ENCODE assay signal across 8 cellular contexts in the genomic region with DNA sequence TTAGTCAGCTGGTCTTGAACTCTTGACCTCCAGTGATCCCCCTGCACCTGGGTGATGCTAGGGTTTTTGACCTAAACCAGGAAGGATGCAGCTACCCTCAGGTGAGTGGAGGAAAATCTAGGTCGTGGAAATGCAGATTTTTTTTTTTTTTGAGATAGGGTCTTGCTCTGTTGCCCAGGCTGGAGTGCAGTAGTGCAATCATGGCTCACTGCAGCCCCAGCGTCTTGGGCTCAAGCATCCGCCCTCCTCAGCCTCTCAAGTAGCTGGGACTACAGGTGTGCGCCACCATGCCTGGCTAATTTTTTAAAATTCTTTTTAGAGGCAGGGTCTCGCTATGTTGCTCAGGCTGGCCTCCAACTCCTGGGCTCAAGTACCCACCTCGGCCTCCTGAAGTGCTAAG. TPM values are rescaled to one million over a fixed set of nuclear protein-coding genes. Genes with fewer than 3 reads are reported as not detected.
A peak's percentile ranks its signal among the peaks of the same experiment; 100 is the strongest.
DNase-seq lines count a peak whose midpoint lies in the region; ATAC-seq and TF ChIP-seq lines count a peak whose summit lies in the region.
"Not testable (repeated sequence)": the region's sequence is repeated elsewhere in the genome, so short reads cannot be mapped to it uniquely, and the experiment has no call there.

No MANE protein-coding gene starts in this region.

- not testable (repeated sequence) for TF ChIP-seq CTCF in HFFc6 (IDR thresholded peaks at IDR 0.05); esophagus squamous epithelium (IDR thresholded peaks at IDR 0.05)

- H3K36me3 ChIP-seq in CD4-positive, alpha-beta memory T cell (ENCODE audit: insufficient read depth, low read length) = peaks cover 10% of the 10 kb centered on the region
- H3K36me3 ChIP-seq in esophagus squamous epithelium = peaks cover 0 to 11% (median 0%) of the 10 kb centered on the region in 3 donors

- H3K9me3 ChIP-seq in CD4-positive, alpha-beta memory T cell (ENCODE audit: control insufficient read depth in 1 of 2, low read length in 2 of 2); esophagus squamous epithelium: not testable (repeated sequence)

- POLR2A ChIA-PET in CD4-positive, alpha-beta memory T cell (lab: Charles Lee; ENCODE audit: partially characterized antibody) = interaction anchor here (0.7 to 4.7 kb wide), 9 partner anchors 9 to 122 kb away, joined by 3 to 24 read pairs (median 4); a partner anchor contains a TSS

- peaks cover 54 to 84% (median 68%) of the 10 kb centered on the region in 4 donors for H3K4me1 Mint-ChIP-seq in CD4-positive, alpha-beta memory T cell
- H3K4me1 Mint-ChIP-seq in HFFc6 (ENCODE audit: low read depth) = peaks cover 58% of the 10 kb centered on the region
- H3K4me1 Mint-ChIP-seq in T-helper 1 cell treated with Interleukin-12 subunit alpha and Interleukin-12 subunit beta and Interleukin-4 antibody, amounts not matched to agents 30 μg/mL and 1 μg/mL, for 36 hours (ENCODE audit: low read depth) = peaks cover 63% of the 10 kb centered on the region
- H3K4me1 Mint-ChIP-seq in activated CD8-positive, alpha-beta memory T cell treated with anti-CD3 and anti-CD28 coated beads, Interleukin-2, amount 10 ng/mL, durations not matched to agents 7 days and 5 days = peaks cover 78% of the 10 kb centered on the region
- H3K4me1 Mint-ChIP-seq in activated naive CD8-positive, alpha-beta T cell treated with anti-CD3 and anti-CD28 coated beads for 36 hours = peaks cover 74% of the 10 kb centered on the region
- H3K4me1 Mint-ChIP-seq in natural killer cell treated with Interleukin-12 subunit alpha and Interleukin-12 subunit beta and Interleukin-15 and Interleukin-18, amount 100 ng/mL, for 72 hours (ENCODE audit: low read depth in 2 of 2) = peaks cover 51 to 62% of the 10 kb centered on the region in 2 donors
- peaks cover 84% of the 10 kb centered on the region for H3K4me1 Mint-ChIP-seq in stimulated activated naive CD8-positive, alpha-beta T cell treated with anti-CD3 and anti-CD28 coated beads, Interleukin-15, amount 100 ng/mL, for 72 hours

- H3K9me3 Mint-ChIP-seq in CD4-positive, alpha-beta memory T cell; HFFc6; T-helper 1 cell treated with Interleukin-12 subunit alpha and Interleukin-12 subunit beta and Interleukin-4 antibody, amounts not matched to agents 30 μg/mL and 1 μg/mL, for 36 hours; activated CD8-positive, alpha-beta memory T cell treated with anti-CD3 and anti-CD28 coated beads, Interleukin-2, amount 10 ng/mL, durations not matched to agents 7 days and 5 days (ENCODE audit: low read depth); activated naive CD8-positive, alpha-beta T cell treated with anti-CD3 and anti-CD28 coated beads for 36 hours; natural killer cell treated with Interleukin-12 subunit alpha and Interleukin-12 subunit beta and Interleukin-15 and Interleukin-18, amount 100 ng/mL, for 72 hours; stimulated activated naive CD8-positive, alpha-beta T cell treated with anti-CD3 and anti-CD28 coated beads, Interleukin-15, amount 100 ng/mL, for 72 hours: not testable (repeated sequence)

- DNase-seq in CD4-positive, alpha-beta memory T cell; HFFc6; activated CD8-positive, alpha-beta memory T cell treated with anti-CD3 and anti-CD28 coated beads, Interleukin-2, amount 10 ng/mL, durations not matched to agents 7 days and 5 days; activated naive CD8-positive, alpha-beta T cell treated with anti-CD3 and anti-CD28 coated beads for 36 hours; esophagus squamous epithelium (lab: John Stamatoyannopoulos, UW); natural killer cell treated with Interleukin-12 subunit alpha and Interleukin-12 subunit beta and Interleukin-15 and Interleukin-18, amount 100 ng/mL, for 72 hours (ENCODE audit: low spot score); stimulated activated naive CD8-positive, alpha-beta T cell treated with anti-CD3 and anti-CD28 coated beads, Interleukin-15, amount 100 ng/mL, for 72 hours: not testable (repeated sequence)

- intact Hi-C loops in CD4-positive, alpha-beta memory T cell (cut with micrococcal nuclease); esophagus squamous epithelium (cut with DNase I): not testable (repeated sequence)

- H3K27me3 ChIP-seq in CD4-positive, alpha-beta memory T cell (ENCODE audit: insufficient read depth, low read length); esophagus squamous epithelium: not testable (repeated sequence)

- H3K27ac ChIP-seq in CD4-positive, alpha-beta memory T cell (ENCODE audit: low read depth, low read length) = peak overlapping the region; percentile 73
- H3K27ac ChIP-seq in esophagus squamous epithelium = peak overlapping the region in 3 of 4 donors; percentile 12 to 83 (median 55)

- H3K27me3 Mint-ChIP-seq in CD4-positive, alpha-beta memory T cell; HFFc6 (ENCODE audit: insufficient read depth); T-helper 1 cell treated with Interleukin-12 subunit alpha and Interleukin-12 subunit beta and Interleukin-4 antibody, amounts not matched to agents 30 μg/mL and 1 μg/mL, for 36 hours (ENCODE audit: low read depth); activated CD8-positive, alpha-beta memory T cell treated with anti-CD3 and anti-CD28 coated beads, Interleukin-2, amount 10 ng/mL, durations not matched to agents 7 days and 5 days; activated naive CD8-positive, alpha-beta T cell treated with anti-CD3 and anti-CD28 coated beads for 36 hours; natural killer cell treated with Interleukin-12 subunit alpha and Interleukin-12 subunit beta and Interleukin-15 and Interleukin-18, amount 100 ng/mL, for 72 hours; stimulated activated naive CD8-positive, alpha-beta T cell treated with anti-CD3 and anti-CD28 coated beads, Interleukin-15, amount 100 ng/mL, for 72 hours: not testable (repeated sequence)

- peaks cover 74% of the 10 kb centered on the region for H3K4me1 ChIP-seq in CD4-positive, alpha-beta memory T cell (ENCODE audit: insufficient read depth, low read length)
- H3K4me1 ChIP-seq in esophagus squamous epithelium = peaks cover 11 to 61% (median 26%) of the 10 kb centered on the region in 3 donors

- 95 to 96% methylated on average over 5 to 6 of the region's 6 CpGs for WGBS in esophagus squamous epithelium, 2 donors

- ATAC-seq in activated CD8-positive, alpha-beta memory T cell treated with anti-CD3 and anti-CD28 coated beads, Interleukin-2, amount 10 ng/mL, durations not matched to agents 7 days and 5 days; natural killer cell treated with Interleukin-12 subunit alpha and Interleukin-12 subunit beta and Interleukin-15 and Interleukin-18, amount 100 ng/mL, for 72 hours; stimulated activated naive CD8-positive, alpha-beta T cell treated with anti-CD3 and anti-CD28 coated beads, Interleukin-15, amount 100 ng/mL, for 72 hours: not testable (repeated sequence)

- H3K4me3 Mint-ChIP-seq in CD4-positive, alpha-beta memory T cell = peak overlapping the region in 4 of 8 donors; percentile 27 to 89 (median 71)
- not testable (repeated sequence) for H3K4me3 Mint-ChIP-seq in HFFc6; T-helper 1 cell treated with Interleukin-12 subunit alpha and Interleukin-12 subunit beta and Interleukin-4 antibody, amounts not matched to agents 30 μg/mL and 1 μg/mL, for 36 hours; activated CD8-positive, alpha-beta memory T cell treated with anti-CD3 and anti-CD28 coated beads, Interleukin-2, amount 10 ng/mL, durations not matched to agents 7 days and 5 days
- H3K4me3 Mint-ChIP-seq in activated naive CD8-positive, alpha-beta T cell treated with anti-CD3 and anti-CD28 coated beads for 36 hours = peak overlapping the region; percentile 69
- peak overlapping the region; percentile 74 for H3K4me3 Mint-ChIP-seq in natural killer cell treated with Interleukin-12 subunit alpha and Interleukin-12 subunit beta and Interleukin-15 and Interleukin-18, amount 100 ng/mL, for 72 hours
- H3K4me3 Mint-ChIP-seq in stimulated activated naive CD8-positive, alpha-beta T cell treated with anti-CD3 and anti-CD28 coated beads, Interleukin-15, amount 100 ng/mL, for 72 hours = peak overlapping the region; percentile 69 to 81

- H3K36me3 Mint-ChIP-seq in CD4-positive, alpha-beta memory T cell = peaks cover 21 to 51% of the 10 kb centered on the region in 2 donors
- peaks cover 14% of the 10 kb centered on the region for H3K36me3 Mint-ChIP-seq in HFFc6 (ENCODE audit: low read depth)
- H3K36me3 Mint-ChIP-seq in T-helper 1 cell treated with Interleukin-12 subunit alpha and Interleukin-12 subunit beta and Interleukin-4 antibody, amounts not matched to agents 30 μg/mL and 1 μg/mL, for 36 hours (ENCODE audit: low read depth) = peaks cover 37% of the 10 kb centered on the region
- peaks cover 42% of the 10 kb centered on the region for H3K36me3 Mint-ChIP-seq in activated CD8-positive, alpha-beta memory T cell treated with anti-CD3 and anti-CD28 coated beads, Interleukin-2, amount 10 ng/mL, durations not matched to agents 7 days and 5 days
- peaks cover 61% of the 10 kb centered on the region for H3K36me3 Mint-ChIP-seq in activated naive CD8-positive, alpha-beta T cell treated with anti-CD3 and anti-CD28 coated beads for 36 hours
- peaks cover 12% of the 10 kb centered on the region for H3K36me3 Mint-ChIP-seq in natural killer cell treated with Interleukin-12 subunit alpha and Interleukin-12 subunit beta and Interleukin-15 and Interleukin-18, amount 100 ng/mL, for 72 hours

- H3K4me3 ChIP-seq in CD4-positive, alpha-beta memory T cell (ENCODE audit: low read length in 2 of 2); esophagus squamous epithelium: not testable (repeated sequence)

- CTCF ChIA-PET in CD4-positive, alpha-beta memory T cell (lab: Charles Lee; ENCODE audit: partially characterized antibody) = interaction anchor here (1.3 to 1.4 kb wide), 3 partner anchors 16 to 104 kb away, joined by 3 to 4 read pairs (median 3); a partner anchor contains a TSS
- CTCF ChIA-PET in activated CD8-positive, alpha-beta memory T cell treated with anti-CD3 and anti-CD28 coated beads, Interleukin-2, amount 10 ng/mL, durations not matched to agents 7 days and 5 days (lab: Charles Lee) = interaction anchor here (1.5 to 2.4 kb wide), 5 partner anchors 13 to 123 kb away, joined by 3 to 9 read pairs (median 4); no protein-coding TSS in a partner anchor

- not testable (repeated sequence) for TF ChIP-seq POLR2A in esophagus squamous epithelium (IDR thresholded peaks at IDR 0.05)

- H3K27ac Mint-ChIP-seq in CD4-positive, alpha-beta memory T cell = peak overlapping the region; percentile 93 to 99 (median 96)
- H3K27ac Mint-ChIP-seq in HFFc6 = peak overlapping the region; percentile 28; the same call in 1 of the 2 replicates
- H3K27ac Mint-ChIP-seq in T-helper 1 cell treated with Interleukin-12 subunit alpha and Interleukin-12 subunit beta and Interleukin-4 antibody, amounts not matched to agents 30 μg/mL and 1 μg/mL, for 36 hours = peak overlapping the region; percentile 96
- peak overlapping the region; percentile 89 for H3K27ac Mint-ChIP-seq in activated CD8-positive, alpha-beta memory T cell treated with anti-CD3 and anti-CD28 coated beads, Interleukin-2, amount 10 ng/mL, durations not matched to agents 7 days and 5 days
- H3K27ac Mint-ChIP-seq in activated naive CD8-positive, alpha-beta T cell treated with anti-CD3 and anti-CD28 coated beads for 36 hours = peak overlapping the region; percentile 96
- H3K27ac Mint-ChIP-seq in natural killer cell treated with Interleukin-12 subunit alpha and Interleukin-12 subunit beta and Interleukin-15 and Interleukin-18, amount 100 ng/mL, for 72 hours = peak overlapping the region; percentile 72 to 81
- H3K27ac Mint-ChIP-seq in stimulated activated naive CD8-positive, alpha-beta T cell treated with anti-CD3 and anti-CD28 coated beads, Interleukin-15, amount 100 ng/mL, for 72 hours = peak overlapping the region; percentile 94 to 97

RNA-seq across cellular contexts. Expression of a gene that starts 51.9 kb away (rescaled TPM):
- total RNA-seq in CD4-positive, alpha-beta memory T cell = 100 to 1,000 TPM; 197 to 202 TPM
- polyA plus RNA-seq in CD4-positive, alpha-beta memory T cell = 100 to 1,000 TPM; 143 to 165 TPM
- total RNA-seq in HFFc6 (2021; fragmentation: NEBNext Ultra II Directional; extraction: Animal tissue kit (Norgen Biotek cat#: 25700)) = 10 to 100 TPM; 34.7 to 40.6 (median 35.5) TPM
- total RNA-seq in activated CD8-positive, alpha-beta memory T cell treated with anti-CD3 and anti-CD28 coated beads, Interleukin-2, amount 10 ng/mL, durations not matched to agents 7 days and 5 days = 100 to 1,000 TPM; 153 to 167 TPM
- 100 to 1,000 TPM; 198 TPM for total RNA-seq in activated naive CD8-positive, alpha-beta T cell treated with anti-CD3 and anti-CD28 coated beads for 36 hours
- total RNA-seq in esophagus squamous epithelium = 10 to 100 TPM; 19.7 to 47.7 (median 26.2) TPM
- 100 to 1,000 TPM; 124 to 141 TPM for total RNA-seq in natural killer cell treated with Interleukin-12 subunit alpha and Interleukin-12 subunit beta and Interleukin-15 and Interleukin-18, amount 100 ng/mL, for 72 hours

Comparison
In these comparisons a context has a peak if more than half of its experiments do, and no peak if none do; other contexts are left out.
1. H3K27ac Mint-ChIP-seq: peak in every context shown above with its lines; median percentile 96 in CD4-positive, alpha-beta memory T cell; 96 in T-helper 1 cell treated with Interleukin-12 subunit alpha and Interleukin-12 subunit beta and Interleukin-4 antibody, amounts not matched to agents 30 μg/mL and 1 μg/mL, for 36 hours; 96 in activated naive CD8-positive, alpha-beta T cell treated with anti-CD3 and anti-CD28 coated beads for 36 hours; 96 in stimulated activated naive CD8-positive, alpha-beta T cell treated with anti-CD3 and anti-CD28 coated beads, Interleukin-15, amount 100 ng/mL, for 72 hours; 89 in activated CD8-positive, alpha-beta memory T cell treated with anti-CD3 and anti-CD28 coated beads, Interleukin-2, amount 10 ng/mL, durations not matched to agents 7 days and 5 days; 76 in natural killer cell treated with Interleukin-12 subunit alpha and Interleukin-12 subunit beta and Interleukin-15 and Interleukin-18, amount 100 ng/mL, for 72 hours; 28 in HFFc6.